In genomic region chr19:57813919-57814504, GRCh38 we compare ENCODE assay signal across 8 cellular contexts. TPM values are rescaled to one million over a fixed set of nuclear protein-coding genes. Genes with fewer than 3 reads are reported as not detected.
DNase-seq lines count a peak whose midpoint lies in the region; ATAC-seq and TF ChIP-seq lines count a peak whose summit lies in the region.

No MANE protein-coding gene starts in this region.

- H2AFZ ChIP-seq in mammary epithelial cell (ENCODE audit: low read depth, low read length) (peak overlapping the region; percentile 93), mesenchymal stem cell (ENCODE audit: low read depth, low read length) (peak overlapping the region; percentile 16)

- peak overlapping the region in 1 of 2 experiments; percentile 9 for H3K23ac ChIP-seq in mesenchymal stem cell (ENCODE audit: low read length in 2 of 2)

- DNase-seq in Right ventricle myocardium superior (no peak), cardiac septum (ENCODE audit: low spot score) (no peak), mammary epithelial cell (peak; percentile 34), mesenchymal stem cell (peak; percentile 6), aorta (no peak), HCEC 1CT (no peak)

- H3K4me3 ChIP-seq in mammary epithelial cell (replicated peaks in 1 of 3; ENCODE audit: insufficient read depth in 1 of 3, low read depth in 2 of 3, low read length in 3 of 3) (peak overlapping the region; percentile 87 to 93 (median 89)), mesenchymal stem cell (ENCODE audit: insufficient read depth in 1 of 2, low read depth in 1 of 2, low read length in 2 of 2) (peak overlapping the region; percentile 71 to 99), aorta (ENCODE audit: low read length in 2 of 2) (peak overlapping the region; percentile 49 to 91)

- H3K4me2 ChIP-seq in mammary epithelial cell (ENCODE audit: insufficient read depth, low read depth, low read length) (peak overlapping the region; percentile 75), mesenchymal stem cell (ENCODE audit: low read length, poor library complexity, severe bottlenecking) (peak overlapping the region; percentile 72)

- H2BK5ac ChIP-seq in mesenchymal stem cell (ENCODE audit: low read depth, low read length, poor library complexity, severe bottlenecking), result no peak overlapping the region

- dilution Hi-C loops in mammary epithelial cell (cut with HindIII; ENCODE audit: low sequenced_read_pairs), result no loop called here

- peak overlapping the region; percentile 2 for H4K91ac ChIP-seq in mesenchymal stem cell (ENCODE audit: low read length)

- no peak overlapping the region for H3K14ac ChIP-seq in mesenchymal stem cell (ENCODE audit: low read length in 2 of 2)

- peaks cover 1% of the 10 kb centered on the region for H3K36me3 ChIP-seq in mammary epithelial cell (ENCODE audit: insufficient read depth, low read length)
- peaks cover 14 to 21% of the 10 kb centered on the region in 2 experiments for H3K36me3 ChIP-seq in mesenchymal stem cell (ENCODE audit: control insufficient read depth in 1 of 2, insufficient read depth in 2 of 2, low read depth in 1 of 2, low read length in 2 of 2)
- no peaks in the 10 kb centered on the region for H3K36me3 ChIP-seq in aorta (ENCODE audit: control insufficient read depth in 1 of 2, insufficient read depth in 2 of 2, low read length in 1 of 2)

- in situ Hi-C loops in mammary epithelial cell (cut with MboI; ENCODE audit: low sequenced_read_pairs in 2 of 2), result no loop called here

- peak overlapping the region; percentile 78 for H4K8ac ChIP-seq in mesenchymal stem cell (ENCODE audit: low read length)

- ATAC-seq in Right ventricle myocardium superior (ENCODE audit: poor library complexity) (peak; percentile 30), aorta (ENCODE audit: low FRiP score) (no peak), HG02938 (IDR thresholded peaks at IDR 0.05; ENCODE audit: unreplicated experiment) (no peak), HG02588 (IDR thresholded peaks at IDR 0.05; ENCODE audit: unreplicated experiment) (no peak)

- BruUV-seq in mammary epithelial cell (replicated peaks; lab: Mats Ljungman, UMichigan), result no TSS peak

- peaks cover 46% of the 10 kb centered on the region for H3K79me2 ChIP-seq in mammary epithelial cell (ENCODE audit: insufficient read depth, low read length)

- H3K27ac ChIP-seq in mammary epithelial cell (ENCODE audit: insufficient read depth, low read depth, low read length) (peak overlapping the region; percentile 56), mesenchymal stem cell (ENCODE audit: low read length, poor library complexity, severe bottlenecking) (no peak overlapping the region), aorta (ENCODE audit: low read depth in 1 of 2, low read length in 2 of 2) (no peak overlapping the region)

- H3K4ac ChIP-seq in mesenchymal stem cell (ENCODE audit: low read depth in 1 of 2, low read length in 2 of 2), result no peak overlapping the region

- intact Hi-C loops in Right ventricle myocardium superior (cut with DNase I) (no loop called here), cardiac septum (cut with DNase I) (loop anchor here (2.0 kb wide), 1 partner anchor 67 kb away; the partner anchor contains the start of gene ZNF776), mammary epithelial cell (cut with micrococcal nuclease) (loop anchor here (2.0 to 10.0 kb wide), 3 partner anchors 45 to 341 kb away; partner anchors contain the start of genes ZNF329, ZNF586 and ZNF776), aorta (cut with DNase I) (loop anchor here in 1 of 2 donors (10.0 kb wide), 1 partner anchor 639 kb away; no protein-coding TSS in a partner anchor)

- H4K20me1 ChIP-seq in mammary epithelial cell (ENCODE audit: insufficient read depth, low read length), result no peaks in the 10 kb centered on the region

- peak overlapping the region in 1 of 2 experiments; percentile 25 for H2BK12ac ChIP-seq in mesenchymal stem cell (ENCODE audit: low read length in 2 of 2)

- peaks cover 3% of the 10 kb centered on the region for H3K4me1 ChIP-seq in mammary epithelial cell (ENCODE audit: insufficient read depth, low read length)
- H3K4me1 ChIP-seq in mesenchymal stem cell (ENCODE audit: control insufficient read depth, insufficient read depth, low read depth, low read length), result peaks cover 10% of the 10 kb centered on the region
- H3K4me1 ChIP-seq in aorta (ENCODE audit: control insufficient read depth in 1 of 2, insufficient read depth in 2 of 2, low read length in 2 of 2), result no peaks in the 10 kb centered on the region

- no peak overlapping the region for H2BK15ac ChIP-seq in mesenchymal stem cell (ENCODE audit: low read depth, poor library complexity, severe bottlenecking)

- peaks cover 26% of the 10 kb centered on the region for H3K79me1 ChIP-seq in mesenchymal stem cell (replicated peaks; ENCODE audit: low read length, poor library complexity, severe bottlenecking)

- CTCF ChIA-PET in mammary epithelial cell (lab: Charles Lee; ENCODE audit: low non-redundant PET), result no interaction called here

- H3K18ac ChIP-seq in mesenchymal stem cell (ENCODE audit: low read depth in 1 of 2, low read length in 2 of 2), result peak overlapping the region in 1 of 2 experiments; percentile 69

- H2AK5ac ChIP-seq in mesenchymal stem cell (ENCODE audit: low read length, severe bottlenecking), result no peak overlapping the region

- no peak overlapping the region for H2BK120ac ChIP-seq in mesenchymal stem cell (ENCODE audit: low read depth, low read length)

- TF ChIP-seq CTCF in mammary epithelial cell (conservative IDR thresholded peaks at IDR 0.05 in 1 of 2, IDR thresholded peaks at IDR 0.05 in 1 of 2; ENCODE audit: extremely low read depth in 1 of 2, insufficient read depth in 1 of 2, low read depth in 1 of 2, low read length in 2 of 2), result no peak

- peak overlapping the region; percentile 71 for H3K9ac ChIP-seq in mammary epithelial cell (ENCODE audit: insufficient read depth, low read length)
- peak overlapping the region; percentile 95 for H3K9ac ChIP-seq in mesenchymal stem cell (ENCODE audit: low read length)

- WGBS in mammary epithelial cell (ENCODE audit: low coverage, missing lambda C conversion rate), result 8% methylated on average over 8 of the region's 13 CpGs
- 15% methylated on average over 11 of the region's 13 CpGs for WGBS in mesenchymal stem cell
- whole genome bisulfite sequencing in aorta, 2 donors, result 22 to 24% methylated on average over 13 of the region's 13 CpGs

- no peaks in the 10 kb centered on the region for H3K9me3 ChIP-seq in mammary epithelial cell (replicated peaks; ENCODE audit: insufficient read depth, low read length)
- no peaks in the 10 kb centered on the region for H3K9me3 ChIP-seq in mesenchymal stem cell (ENCODE audit: control insufficient read depth, low read length)
- H3K9me3 ChIP-seq in aorta (ENCODE audit: control insufficient read depth, low read length), result no peaks in the 10 kb centered on the region

- H3K27me3 ChIP-seq in mammary epithelial cell (ENCODE audit: insufficient read depth, low read length) (no peaks in the 10 kb centered on the region), mesenchymal stem cell (ENCODE audit: control insufficient read depth in 1 of 2, insufficient read depth in 1 of 2, low read length in 2 of 2) (no peaks in the 10 kb centered on the region), aorta (ENCODE audit: control insufficient read depth in 1 of 2, insufficient read depth in 2 of 2, low read length in 1 of 2) (no peaks in the 10 kb centered on the region)

RNA-seq across cellular contexts. Expression of gene ZNF552, which starts 0.7 kb away (rescaled TPM):
- total RNA-seq in Right ventricle myocardium superior (3.5 TPM), cardiac septum (3.0 TPM), mammary epithelial cell (10 to 100 TPM in 1 of 2 donors, 1 to 10 TPM in 1; 6.6 to 14.8 TPM), aorta (1 to 10 TPM; 8.0 to 8.5 TPM)
- polyA plus RNA-seq in mammary epithelial cell (2.7 TPM), aorta (1 to 10 TPM; 4.5 to 6.1 TPM)
- polyA minus RNA-seq in mammary epithelial cell, result 9.6 TPM
- 2.3 TPM for polyA plus RNA-seq in mesenchymal stem cell (2013, experiment 1 of 2)
- polyA plus RNA-seq in mesenchymal stem cell (2013, experiment 2 of 2), result 2.3 TPM

RNA-seq across cellular contexts. Expression of gene ZNF587B, which starts 16.1 kb away (rescaled TPM):
- 6.3 TPM for total RNA-seq in Right ventricle myocardium superior
- 7.6 TPM for total RNA-seq in cardiac septum
- 10 to 100 TPM; 16.1 to 27.2 TPM for total RNA-seq in mammary epithelial cell
- 6.6 TPM for polyA plus RNA-seq in mammary epithelial cell
- 12.2 TPM for polyA minus RNA-seq in mammary epithelial cell
- 3.9 TPM for polyA plus RNA-seq in mesenchymal stem cell (2013, experiment 1 of 2)
- 4.3 TPM for polyA plus RNA-seq in mesenchymal stem cell (2013, experiment 2 of 2)
- total RNA-seq in aorta, result 10 to 100 TPM; 14.1 to 15.8 TPM
- 1 to 10 TPM; 1.5 to 4.6 TPM for polyA plus RNA-seq in aorta

RNA-seq across cellular contexts. Expression of gene ZNF587, which starts 35.6 kb away (rescaled TPM):
- total RNA-seq in Right ventricle myocardium superior, result 13.7 TPM
- 23.8 TPM for total RNA-seq in cardiac septum
- 10 to 100 TPM; 23.8 to 32.9 TPM for total RNA-seq in mammary epithelial cell
- 6.0 TPM for polyA plus RNA-seq in mammary epithelial cell
- 17.3 TPM for polyA minus RNA-seq in mammary epithelial cell
- polyA plus RNA-seq in mesenchymal stem cell (2013, experiment 1 of 2), result 9.8 TPM
- 10.2 TPM for polyA plus RNA-seq in mesenchymal stem cell (2013, experiment 2 of 2)
- 10 to 100 TPM; 24.9 to 40.8 TPM for total RNA-seq in aorta
- polyA plus RNA-seq in aorta, result 1 to 10 TPM; 3.4 to 9.6 TPM

RNA-seq across cellular contexts. Expression of gene ZNF586, which starts 44.5 kb away (rescaled TPM):
- total RNA-seq in Right ventricle myocardium superior, result 9.8 TPM
- 16.8 TPM for total RNA-seq in cardiac septum
- 10 to 100 TPM; 12.0 to 12.7 TPM for total RNA-seq in mammary epithelial cell
- 5.6 TPM for polyA plus RNA-seq in mammary epithelial cell
- 6.0 TPM for polyA minus RNA-seq in mammary epithelial cell
- polyA plus RNA-seq in mesenchymal stem cell (2013, experiment 1 of 2), result 3.4 TPM
- 3.8 TPM for polyA plus RNA-seq in mesenchymal stem cell (2013, experiment 2 of 2)
- 10 to 100 TPM in 1 of 2 donors, 1 to 10 TPM in 1; 9.8 to 17.9 TPM for total RNA-seq in aorta
- 1 to 10 TPM; 3.7 to 6.6 TPM for polyA plus RNA-seq in aorta

Comparison
In these comparisons a context has a peak if more than half of its experiments do, and no peak if none do; other contexts are left out.
1. DNase-seq: peak in mammary epithelial cell (single experiment) and mesenchymal stem cell (single experiment); none in Right ventricle myocardium superior (single experiment), cardiac septum (single experiment), aorta (0 of 2) and HCEC 1CT (single experiment).
2. Peak in every context shown above with its lines, with median percentiles within 50 percentile points of each other: H3K4me3 ChIP-seq.